ENCODE assay signal across 11 cellular contexts in the genomic region with DNA sequence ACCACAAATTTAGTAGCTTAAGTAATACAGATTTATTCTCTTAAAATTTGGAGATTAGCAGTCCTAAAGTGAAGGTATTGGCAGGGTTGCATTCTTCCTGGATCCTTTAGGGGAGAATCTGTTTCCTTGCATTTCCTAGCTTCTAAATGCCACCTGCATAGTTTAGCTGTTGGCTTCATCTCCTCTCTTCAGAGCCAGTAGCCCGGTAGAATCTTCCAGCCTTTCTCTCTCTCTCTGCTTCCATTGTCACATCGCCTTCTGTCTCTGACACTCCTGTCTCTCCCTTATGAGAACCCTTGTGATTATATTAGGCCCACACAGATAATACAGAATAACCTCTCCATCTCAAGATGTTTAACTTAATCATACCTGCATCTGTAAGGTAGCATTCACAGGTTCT. TPM values are rescaled to one million over a fixed set of nuclear protein-coding genes. Genes with fewer than 3 reads are reported as not detected.
DNase-seq lines count a peak whose midpoint lies in the region; ATAC-seq lines count a peak whose summit lies in the region.
"Had no signal": no experiment of that assay in that cellular context is flagged by ENCODE, and none has a peak within 500 bp of the region (broad histone marks: within the 10 kb centered on the region; RNA-seq: fewer than 3 reads in every experiment).

No MANE protein-coding gene starts in this region.

- H3K9me3 Mint-ChIP-seq in activated naive CD8-positive, alpha-beta T cell treated with anti-CD3 and anti-CD28 coated beads, Interleukin-2, amount 10 ng/mL, durations not matched to agents 7 days and 5 days = no peaks in the 10 kb centered on the region
- H3K9me3 Mint-ChIP-seq in activated naive CD8-positive, alpha-beta T cell treated with anti-CD3 and anti-CD28 coated beads, Interleukin-2, amount 50 U/mL, for 24 hours = no peaks in the 10 kb centered on the region
- H3K9me3 Mint-ChIP-seq in effector memory CD8-positive, alpha-beta T cell = no peaks in the 10 kb centered on the region
- H3K9me3 Mint-ChIP-seq: HFFc6 had no signal

- H3K4me3 Mint-ChIP-seq in activated naive CD8-positive, alpha-beta T cell treated with anti-CD3 and anti-CD28 coated beads, Interleukin-2, amount 10 ng/mL, durations not matched to agents 7 days and 5 days = no peak overlapping the region
- H3K4me3 Mint-ChIP-seq in activated naive CD8-positive, alpha-beta T cell treated with anti-CD3 and anti-CD28 coated beads, Interleukin-2, amount 50 U/mL, for 24 hours = no peak overlapping the region
- H3K4me3 Mint-ChIP-seq in T-helper 17 cell = no peak overlapping the region
- H3K4me3 Mint-ChIP-seq in effector memory CD8-positive, alpha-beta T cell = no peak overlapping the region
- H3K4me3 Mint-ChIP-seq: B cell, HFFc6 had no signal

- no peak for ATAC-seq in activated naive CD8-positive, alpha-beta T cell treated with anti-CD3 and anti-CD28 coated beads, Interleukin-2, amount 10 ng/mL, durations not matched to agents 7 days and 5 days (ENCODE audit: low read depth)
- no peak for ATAC-seq in activated naive CD8-positive, alpha-beta T cell treated with anti-CD3 and anti-CD28 coated beads, Interleukin-2, amount 50 U/mL, for 24 hours
- no peak for ATAC-seq in T-helper 17 cell
- ATAC-seq in effector memory CD8-positive, alpha-beta T cell (replicated peaks) = no peak
- ATAC-seq in HG02852 (IDR thresholded peaks at IDR 0.05; ENCODE audit: unreplicated experiment) = no peak

- no peaks in the 10 kb centered on the region for H3K27me3 Mint-ChIP-seq in activated naive CD8-positive, alpha-beta T cell treated with anti-CD3 and anti-CD28 coated beads, Interleukin-2, amount 10 ng/mL, durations not matched to agents 7 days and 5 days
- H3K27me3 Mint-ChIP-seq in activated naive CD8-positive, alpha-beta T cell treated with anti-CD3 and anti-CD28 coated beads, Interleukin-2, amount 50 U/mL, for 24 hours = no peaks in the 10 kb centered on the region
- no peaks in the 10 kb centered on the region for H3K27me3 Mint-ChIP-seq in T-helper 17 cell
- no peaks in the 10 kb centered on the region for H3K27me3 Mint-ChIP-seq in effector memory CD8-positive, alpha-beta T cell
- H3K27me3 Mint-ChIP-seq: B cell had no signal

- H3K27ac Mint-ChIP-seq in activated naive CD8-positive, alpha-beta T cell treated with anti-CD3 and anti-CD28 coated beads, Interleukin-2, amount 10 ng/mL, durations not matched to agents 7 days and 5 days = peak overlapping the region; percentile 51
- H3K27ac Mint-ChIP-seq in activated naive CD8-positive, alpha-beta T cell treated with anti-CD3 and anti-CD28 coated beads, Interleukin-2, amount 50 U/mL, for 24 hours = no peak overlapping the region
- peak overlapping the region; percentile 88 for H3K27ac Mint-ChIP-seq in T-helper 17 cell
- peak overlapping the region; percentile 44 to 66 for H3K27ac Mint-ChIP-seq in effector memory CD8-positive, alpha-beta T cell
- H3K27ac Mint-ChIP-seq: B cell, HFFc6 had no signal

- H3K36me3 Mint-ChIP-seq in activated naive CD8-positive, alpha-beta T cell treated with anti-CD3 and anti-CD28 coated beads, Interleukin-2, amount 10 ng/mL, durations not matched to agents 7 days and 5 days = peaks cover 17% of the 10 kb centered on the region
- peaks cover 42% of the 10 kb centered on the region for H3K36me3 Mint-ChIP-seq in activated naive CD8-positive, alpha-beta T cell treated with anti-CD3 and anti-CD28 coated beads, Interleukin-2, amount 50 U/mL, for 24 hours (ENCODE audit: low read depth)
- peaks cover 9% of the 10 kb centered on the region for H3K36me3 Mint-ChIP-seq in T-helper 17 cell (ENCODE audit: low read depth)
- peaks cover 24% of the 10 kb centered on the region for H3K36me3 Mint-ChIP-seq in effector memory CD8-positive, alpha-beta T cell (ENCODE audit: insufficient read depth)

- no peaks in the 10 kb centered on the region for H3K9me3 ChIP-seq in T-helper 17 cell (ENCODE audit: control insufficient read depth, low read length, poor library complexity, severe bottlenecking)

- H3K4me1 Mint-ChIP-seq in activated naive CD8-positive, alpha-beta T cell treated with anti-CD3 and anti-CD28 coated beads, Interleukin-2, amount 10 ng/mL, durations not matched to agents 7 days and 5 days = peaks cover 8% of the 10 kb centered on the region
- peaks cover 14% of the 10 kb centered on the region for H3K4me1 Mint-ChIP-seq in activated naive CD8-positive, alpha-beta T cell treated with anti-CD3 and anti-CD28 coated beads, Interleukin-2, amount 50 U/mL, for 24 hours
- H3K4me1 Mint-ChIP-seq in T-helper 17 cell = peaks cover 14% of the 10 kb centered on the region
- H3K4me1 Mint-ChIP-seq in effector memory CD8-positive, alpha-beta T cell (ENCODE audit: low read depth in 2 of 2) = peaks cover 4 to 17% of the 10 kb centered on the region in 2 donors

- DNase-seq in activated naive CD8-positive, alpha-beta T cell treated with anti-CD3 and anti-CD28 coated beads, Interleukin-2, amount 10 ng/mL, durations not matched to agents 7 days and 5 days = no peak
- DNase-seq in activated naive CD8-positive, alpha-beta T cell treated with anti-CD3 and anti-CD28 coated beads, Interleukin-2, amount 50 U/mL, for 24 hours = no peak
- DNase-seq in T-helper 17 cell = no peak
- no peak for DNase-seq in effector memory CD8-positive, alpha-beta T cell
- no peak for DNase-seq in HUDEP-2 (lab: John Stamatoyannopoulos, UW; ENCODE audit: unreplicated experiment in 76 of 76)
- DNase-seq in NCI-H1105 (lab: John Stamatoyannopoulos, UW) = no peak
- DNase-seq: DMS53, HCEC 1CT, HFFc6 had no signal

- POLR2A ChIA-PET in activated naive CD8-positive, alpha-beta T cell treated with anti-CD3 and anti-CD28 coated beads, Interleukin-2, amount 10 ng/mL, durations not matched to agents 7 days and 5 days (lab: Charles Lee) = interaction anchor here (1.5 to 1.8 kb wide), 2 partner anchors 21 to 224 kb away, joined by 5 to 6 read pairs; partner anchors contain the start of gene FAM98B

RNA-seq across cellular contexts. Expression of gene FAM98B, which starts 21.4 kb away (rescaled TPM):
- total RNA-seq in activated naive CD8-positive, alpha-beta T cell treated with anti-CD3 and anti-CD28 coated beads, Interleukin-2, amount 10 ng/mL, durations not matched to agents 7 days and 5 days = 10 to 100 TPM; 24.1 to 34.6 TPM
- 10 to 100 TPM; 19.6 to 22.6 TPM for total RNA-seq in T-helper 17 cell
